In genomic region chr9:89937051-89937450, GRCh38 we compare ENCODE assay signal across 34 cellular contexts.
"Had no signal": no experiment of that assay in that cellular context is flagged by ENCODE, and none has a peak within 500 bp of the region (broad histone marks: within the 10 kb centered on the region; RNA-seq: fewer than 3 reads in every experiment).

No MANE protein-coding gene starts in this region.

- DNase-seq: Karpas-422, Kasumi-1, KG1, MG63, MM.1S, MV-4-11, NCI-H1048, NCI-H1092, NCI-H1092 treated with DMSO at 0.1 percent for 48 hours, NCI-H1105, NCI-H1105 treated with DMSO at 0.1 percent for 48 hours, NCI-H1417, NCI-H1417 treated with DMSO at 0.1 percent for 48 hours, NCI-H1436, NCI-H1436 treated with DMSO at 0.1 percent for 48 hours, NCI-H146, NCI-H1694, NCI-H1694 treated with DMSO at 0.1 percent for 48 hours, NCI-H187, NCI-H187 treated with DMSO at 0.1 percent for 48 hours, NCI-H1930, NCI-H2029, NCI-H2029 treated with DMSO at 0.1 percent for 48 hours, NCI-H2081, NCI-H2081 treated with DMSO at 0.1 percent for 48 hours, NCI-H2107, NCI-H2171, NCI-H2171 treated with DMSO at 0.1 percent for 48 hours, NCI-H2227 treated with DMSO at 0.1 percent for 48 hours, NCI-H226, NCI-H345, NCI-H446, NCI-H446 treated with DMSO at 0.1 percent for 48 hours had no signal

- H3K36me3 ChIP-seq: MG63 had no signal

- H3K9me3 ChIP-seq: MG63 had no signal

- H3K4me3 ChIP-seq: MG63 had no signal

- H3K9ac ChIP-seq: KMS-11 had no signal

- H3K27me3 ChIP-seq: MG63 had no signal

- H3K27ac ChIP-seq: KMS-11 had no signal
